In genomic region chr4:2836391-2836859, GRCh38 we compare ENCODE assay signal across 16 cellular contexts. TPM values are rescaled to one million over a fixed set of nuclear protein-coding genes. Genes with fewer than 3 reads are reported as not detected.
A peak's percentile ranks its signal among the peaks of the same experiment; 100 is the strongest.
DNase-seq lines count a peak whose midpoint lies in the region; ATAC-seq, FAIRE-seq and TF ChIP-seq lines count a peak whose summit lies in the region.
"Had no signal": no experiment of that assay in that cellular context is flagged by ENCODE, and none has a peak within 500 bp of the region (broad histone marks: within the 10 kb centered on the region; RNA-seq: fewer than 3 reads in every experiment).

No MANE protein-coding gene starts in this region.

- no peak for TF ChIP-seq CTCF in CD14-positive monocyte (IDR thresholded peaks at IDR 0.05)
- no peak for TF ChIP-seq CTCF in Peyer's patch (IDR thresholded peaks at IDR 0.05)
- no peak for TF ChIP-seq CTCF in osteocyte (IDR thresholded peaks at IDR 0.05)
- TF ChIP-seq CTCF in ascending aorta (IDR thresholded peaks at IDR 0.05) = no peak

- no peak for FAIRE-seq in urothelium cell line (lab: Jason Lieb, UNC)
- FAIRE-seq: G401.6 had no signal

- DNase-seq in CD14-positive monocyte (ENCODE audit: low spot score) = no peak
- DNase-seq in Peyer's patch = peak in 1 of 3 donors; percentile 44
- peak; percentile 80 for DNase-seq in osteocyte (ENCODE audit: extremely low spot score, unreplicated experiment)
- DNase-seq in ascending aorta (ENCODE audit: low spot score in 2 of 2) = no peak
- DNase-seq in stimulated activated CD4-positive, alpha-beta T cell treated with anti-CD3 and anti-CD28 coated beads, Interleukin-4, amount 100 ng/mL, for 1 hour = no peak
- DNase-seq in urothelium cell line (ENCODE audit: low spot score) = no peak
- DNase-seq: NCI-H1417; NCI-H510A; stimulated activated CD4-positive, alpha-beta T cell treated with anti-CD3 and anti-CD28 coated beads, Interleukin-2, amount 100 ng/mL, for 48 hours; T1000 had no signal

- no peak overlapping the region for H3K4me3 Mint-ChIP-seq in CD14-positive monocyte
- no peak overlapping the region for H3K4me3 Mint-ChIP-seq in dendritic cell treated with granulocyte-macrophage colony-stimulating factor and Interleukin-4, amounts not matched to agents 40 ng/mL and 50 ng/mL, for 4 days
- H3K4me3 Mint-ChIP-seq in osteocyte (ENCODE audit: unreplicated experiment) = no peak overlapping the region

- H3K9me3 ChIP-seq in Peyer's patch = no peaks in the 10 kb centered on the region
- H3K9me3 ChIP-seq in ascending aorta = no peaks in the 10 kb centered on the region

- no peaks in the 10 kb centered on the region for H3K9me3 Mint-ChIP-seq in CD14-positive monocyte
- H3K9me3 Mint-ChIP-seq in dendritic cell treated with granulocyte-macrophage colony-stimulating factor and Interleukin-4, amounts not matched to agents 40 ng/mL and 50 ng/mL, for 4 days = no peaks in the 10 kb centered on the region
- H3K9me3 Mint-ChIP-seq in osteocyte (ENCODE audit: unreplicated experiment) = peaks cover 4% of the 10 kb centered on the region

- H3K27me3 ChIP-seq in Peyer's patch (no peaks in the 10 kb centered on the region), ascending aorta (no peaks in the 10 kb centered on the region)
- H3K27me3 ChIP-seq: heart left ventricle had no signal

- H3K27ac Mint-ChIP-seq in CD14-positive monocyte (peak overlapping the region; percentile 14 to 94 (median 76)), osteocyte (ENCODE audit: unreplicated experiment) (no peak overlapping the region)
- H3K27ac Mint-ChIP-seq in dendritic cell treated with granulocyte-macrophage colony-stimulating factor and Interleukin-4, amounts not matched to agents 40 ng/mL and 50 ng/mL, for 4 days = peak overlapping the region; percentile 82

- H3K4me1 ChIP-seq in Peyer's patch (peaks cover 0 to 37% (median 18%) of the 10 kb centered on the region in 4 donors), ascending aorta (peaks cover 8 to 10% of the 10 kb centered on the region in 2 donors)

- intact Hi-C loops in CD14-positive monocyte (cut with micrococcal nuclease) (loop anchor here (5.0 kb wide), 2 partner anchors 74 to 79 kb away; partner anchors contain the start of gene TNIP2 (in 1 of the 2)), ascending aorta (cut with DNase I) (no loop called here)
- intact Hi-C loops in dendritic cell treated with granulocyte-macrophage colony-stimulating factor and Interleukin-4, amounts not matched to agents 40 ng/mL and 50 ng/mL, for 4 days (cut with micrococcal nuclease) = no loop called here

- peak overlapping the region in 3 of 4 donors; percentile 16 to 75 (median 35) for H3K27ac ChIP-seq in Peyer's patch
- peak overlapping the region in 1 of 2 donors; percentile 3 for H3K27ac ChIP-seq in ascending aorta
- H3K27ac ChIP-seq: C4-2B had no signal

- H3K4me3 ChIP-seq in Peyer's patch = no peak overlapping the region
- H3K4me3 ChIP-seq in ascending aorta = no peak overlapping the region
- H3K4me3 ChIP-seq: heart left ventricle had no signal

- no peak for TF ChIP-seq POLR2A in Peyer's patch (IDR thresholded peaks at IDR 0.05)

- peaks cover 0 to 2% (median 0%) of the 10 kb centered on the region in 3 donors for H3K27me3 Mint-ChIP-seq in CD14-positive monocyte (ENCODE audit: low read depth in 3 of 3)
- H3K27me3 Mint-ChIP-seq in dendritic cell treated with granulocyte-macrophage colony-stimulating factor and Interleukin-4, amounts not matched to agents 40 ng/mL and 50 ng/mL, for 4 days = no peaks in the 10 kb centered on the region
- H3K27me3 Mint-ChIP-seq in osteocyte (ENCODE audit: unreplicated experiment) = no peaks in the 10 kb centered on the region
- H3K27me3 Mint-ChIP-seq: stimulated activated naive CD8-positive, alpha-beta T cell treated with anti-CD3 and anti-CD28 coated beads, Interleukin-15, amount 100 ng/mL, for 72 hours had no signal

- H3K4me1 Mint-ChIP-seq in CD14-positive monocyte (peaks cover 60% of the 10 kb centered on the region), osteocyte (ENCODE audit: unreplicated experiment) (peaks cover 15% of the 10 kb centered on the region)
- H3K4me1 Mint-ChIP-seq in dendritic cell treated with granulocyte-macrophage colony-stimulating factor and Interleukin-4, amounts not matched to agents 40 ng/mL and 50 ng/mL, for 4 days (ENCODE audit: low read depth) = peaks cover 77% of the 10 kb centered on the region

- peaks cover 0 to 30% (median 0%) of the 10 kb centered on the region in 3 donors for H3K36me3 ChIP-seq in Peyer's patch
- peaks cover 4 to 10% of the 10 kb centered on the region in 2 donors for H3K36me3 ChIP-seq in ascending aorta

- ATAC-seq in HG02588 (IDR thresholded peaks at IDR 0.05; ENCODE audit: unreplicated experiment) = no peak
- ATAC-seq: heart left ventricle; stimulated activated naive CD8-positive, alpha-beta T cell treated with anti-CD3 and anti-CD28 coated beads, Interleukin-15, amount 100 ng/mL, for 72 hours had no signal

- H3K36me3 Mint-ChIP-seq in CD14-positive monocyte (peaks cover 41 to 72% of the 10 kb centered on the region in 2 donors), osteocyte (ENCODE audit: unreplicated experiment) (peaks cover 17% of the 10 kb centered on the region)
- H3K36me3 Mint-ChIP-seq in dendritic cell treated with granulocyte-macrophage colony-stimulating factor and Interleukin-4, amounts not matched to agents 40 ng/mL and 50 ng/mL, for 4 days (ENCODE audit: low read depth) = peaks cover 80% of the 10 kb centered on the region

RNA-seq across cellular contexts. Expression of gene ADD1, which starts 7.2 kb away (rescaled TPM):
- 100 to 1,000 TPM in 1 of 2 donors, 10 to 100 TPM in 1; 76.1 to 103 TPM for polyA plus RNA-seq in CD14-positive monocyte
- total RNA-seq in Peyer's patch (100 to 1,000 TPM; 290 to 470 (median 372) TPM), osteocyte (273 and 274 TPM in 2 replicates), ascending aorta (261 TPM)

RNA-seq across cellular contexts. Expression of gene SH3BP2, which starts 43.5 kb away (rescaled TPM):
- polyA plus RNA-seq in CD14-positive monocyte = 10 to 100 TPM; 19.1 to 26.9 TPM
- total RNA-seq in Peyer's patch = 100 to 1,000 TPM in 2 of 4 donors, 10 to 100 TPM in 2; 54.8 to 208 (median 102) TPM
- total RNA-seq in osteocyte = 105 and 110 TPM in 2 replicates
- total RNA-seq in ascending aorta = 70.6 TPM

Comparison
In these comparisons a context has a peak if more than half of its experiments do, and no peak if none do; other contexts are left out.
1. intact Hi-C loops: an anchor here in CD14-positive monocyte (5.0 kb wide); none called in dendritic cell treated with granulocyte-macrophage colony-stimulating factor and Interleukin-4, amounts not matched to agents 40 ng/mL and 50 ng/mL, for 4 days and ascending aorta.